In the genomic region with DNA sequence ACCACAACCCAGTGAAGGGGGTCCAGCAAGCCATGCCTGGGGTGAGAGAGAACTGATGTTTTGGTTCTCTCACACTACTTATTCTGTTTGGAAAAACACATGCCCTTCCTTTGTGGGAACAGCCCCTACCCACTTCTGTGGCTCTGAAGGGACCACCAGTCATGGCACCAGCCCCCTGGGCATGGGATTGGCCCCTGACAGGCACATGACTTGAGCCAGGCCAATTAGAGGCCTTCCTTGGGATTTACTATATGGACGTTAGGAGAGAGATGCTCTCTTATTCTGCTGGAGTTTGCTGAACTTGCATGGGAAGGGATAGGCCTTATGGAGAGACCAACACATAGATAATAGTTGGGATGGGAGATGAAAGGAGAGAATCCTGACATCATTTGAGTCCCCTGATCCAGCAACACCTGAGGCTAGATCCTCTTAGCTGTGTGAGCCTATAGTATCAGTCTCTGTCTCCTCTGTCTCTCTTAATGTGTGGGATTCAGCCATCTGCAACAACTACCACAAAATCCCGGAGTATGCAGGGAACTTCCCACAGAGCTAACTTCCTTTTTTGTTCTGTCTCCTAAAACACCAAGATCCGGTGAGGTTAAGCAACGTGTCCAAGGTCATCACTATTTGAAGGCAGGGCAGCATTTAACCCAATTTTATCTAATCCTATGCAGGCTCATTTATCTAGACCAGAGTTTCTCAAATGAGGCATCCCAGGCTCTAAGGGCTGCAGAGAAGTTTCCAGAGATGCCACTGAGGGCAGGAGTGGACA, we compare ENCODE assay signal across 1 cellular context.
A peak's percentile ranks its signal among the peaks of the same experiment; 100 is the strongest.
TF ChIP-seq lines count a peak whose summit lies in the region.

No MANE protein-coding gene starts in this region.

TF ChIP-seq in Ishikawa, 13 proteins besides CTCF, POLR2A, EP300 and RAD21:
- TF ChIP-seq, protein P1, sequence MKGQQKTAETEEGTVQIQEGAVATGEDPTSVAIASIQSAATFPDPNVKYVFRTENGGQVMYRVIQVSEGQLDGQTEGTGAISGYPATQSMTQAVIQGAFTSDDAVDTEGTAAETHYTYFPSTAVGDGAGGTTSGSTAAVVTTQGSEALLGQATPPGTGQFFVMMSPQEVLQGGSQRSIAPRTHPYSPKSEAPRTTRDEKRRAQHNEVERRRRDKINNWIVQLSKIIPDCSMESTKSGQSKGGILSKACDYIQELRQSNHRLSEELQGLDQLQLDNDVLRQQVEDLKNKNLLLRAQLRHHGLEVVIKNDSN (IDR thresholded peaks at IDR 0.05): 0 out of 2 replicates have a peak, but pooled peaks have one; percentile 10
TF ChIP-seq in Ishikawa: peak in this region for 1; not testable (repeated sequence) for 12.
